11 cellular contexts compared by ENCODE assay signal in genomic region chr6:16337280-16337975, GRCh38.
DNase-seq lines count a peak whose midpoint lies in the region; ATAC-seq and TF ChIP-seq lines count a peak whose summit lies in the region.
"Had no signal": no experiment of that assay in that cellular context is flagged by ENCODE, and none has a peak within 500 bp of the region (broad histone marks: within the 10 kb centered on the region; RNA-seq: fewer than 3 reads in every experiment).

No MANE protein-coding gene starts in this region.

- WGBS in heart right ventricle, 2 donors = 7 to 14% methylated on average over 13 of the region's 13 CpGs

- H3K27me3 Mint-ChIP-seq in T-cell = no peaks in the 10 kb centered on the region
- H3K27me3 Mint-ChIP-seq: activated CD4-positive, alpha-beta memory T cell treated with anti-CD3 and anti-CD28 coated beads, Interleukin-2, amount 10 ng/mL, durations not matched to agents 7 days and 5 days had no signal

- no peak overlapping the region for H3K27ac Mint-ChIP-seq in T-cell
- H3K27ac Mint-ChIP-seq: activated CD4-positive, alpha-beta memory T cell treated with anti-CD3 and anti-CD28 coated beads, Interleukin-2, amount 10 ng/mL, durations not matched to agents 7 days and 5 days had no signal

- H3K27ac ChIP-seq in heart right ventricle (peak overlapping the region in 9 of 10 donors; percentile 2 to 81 (median 39)), rectal smooth muscle tissue (ENCODE audit: low read depth, low read length) (peak overlapping the region; percentile 11)

- TF ChIP-seq CTCF in heart right ventricle (IDR thresholded peaks at IDR 0.05) = no peak

- POLR2A ChIA-PET in T-cell (lab: Charles Lee) = no interaction called here

- H3K27me3 ChIP-seq in heart right ventricle = no peaks in the 10 kb centered on the region
- no peaks in the 10 kb centered on the region for H3K27me3 ChIP-seq in rectal smooth muscle tissue (ENCODE audit: control insufficient read depth, insufficient read depth, low read length)

- no peak overlapping the region for H3K4me3 Mint-ChIP-seq in T-cell
- H3K4me3 Mint-ChIP-seq: activated CD4-positive, alpha-beta memory T cell treated with anti-CD3 and anti-CD28 coated beads, Interleukin-2, amount 10 ng/mL, durations not matched to agents 7 days and 5 days had no signal

- H3K9ac ChIP-seq in rectal smooth muscle tissue (ENCODE audit: low read length) = no peak overlapping the region

- no peaks in the 10 kb centered on the region for H3K36me3 ChIP-seq in heart right ventricle
- H3K36me3 ChIP-seq in rectal smooth muscle tissue (ENCODE audit: control insufficient read depth, insufficient read depth, low read length) = no peaks in the 10 kb centered on the region

- intact Hi-C loops in heart right ventricle (cut with DNase I) = loop anchor here in 9 of 10 donors (5.0 to 10.0 kb wide), 8 partner anchors 157 to 747 kb away; partner anchors contain the start of gene ATXN1 (in 4 of the 9)

- H3K4me3 ChIP-seq in heart right ventricle (peak overlapping the region in 1 of 10 donors; percentile 5), rectal smooth muscle tissue (ENCODE audit: low read length) (no peak overlapping the region)

- H3K4me1 ChIP-seq in heart right ventricle (peaks cover 14 to 79% (median 53%) of the 10 kb centered on the region in 9 donors), rectal smooth muscle tissue (ENCODE audit: control insufficient read depth, insufficient read depth, low read length) (peaks cover 23% of the 10 kb centered on the region)

- no peaks in the 10 kb centered on the region for H3K9me3 ChIP-seq in heart right ventricle

- no peaks in the 10 kb centered on the region for H3K4me1 Mint-ChIP-seq in T-cell

- no peaks in the 10 kb centered on the region for H3K9me3 Mint-ChIP-seq in T-cell
- H3K9me3 Mint-ChIP-seq: activated CD4-positive, alpha-beta memory T cell treated with anti-CD3 and anti-CD28 coated beads, Interleukin-2, amount 10 ng/mL, durations not matched to agents 7 days and 5 days had no signal

- DNase-seq in ELF-1 (ENCODE audit: low read depth, low spot score) = peak; percentile 24
- peak in 45 of 58 donors; percentile 5 to 78 (median 27) for DNase-seq in anterior cingulate cortex (lab: John Stamatoyannopoulos, UW)
- DNase-seq in heart right ventricle = peak; percentile 97 to 98
- DNase-seq in OCI-M2 (lab: John Stamatoyannopoulos, UW; ENCODE audit: unreplicated experiment) = no peak
- no peak for DNase-seq in NCI-H510A treated with DMSO at 0.1 percent for 48 hours (lab: John Stamatoyannopoulos, UW)
- DNase-seq in T-cell = no peak
- DNase-seq: activated CD4-positive, alpha-beta memory T cell treated with anti-CD3 and anti-CD28 coated beads, Interleukin-2, amount 10 ng/mL, durations not matched to agents 7 days and 5 days; GF-D8; NCI-H2081 had no signal

- CTCF ChIA-PET in T-cell (lab: Charles Lee) = no interaction called here

- peaks cover 3% of the 10 kb centered on the region for H3K36me3 Mint-ChIP-seq in T-cell

- ATAC-seq in heart right ventricle (peak; percentile 84 to 95 (median 92)), HG03095 (IDR thresholded peaks at IDR 0.05; ENCODE audit: unreplicated experiment) (no peak), T-cell (replicated peaks in 1 of 4) (no peak)

Comparison
In these comparisons a context has a peak if more than half of its experiments do, and no peak if none do; other contexts are left out.
1. DNase-seq: peak in ELF-1 (single experiment), anterior cingulate cortex (45 of 58) and heart right ventricle (2 of 2); none in OCI-M2 (single experiment), NCI-H510A treated with DMSO at 0.1 percent for 48 hours (single experiment) and T-cell (0 of 34).
2. ATAC-seq: peak in heart right ventricle (8 of 8); none in HG03095 (single experiment) and T-cell (0 of 4).